Comparison of ENCODE assay signal across 6 cellular contexts in genomic region chr15:101945896-101946295, GRCh38.
DNase-seq lines count a peak whose midpoint lies in the region; ATAC-seq, FAIRE-seq and TF ChIP-seq lines count a peak whose summit lies in the region.
"Not testable (repeated sequence)": the region's sequence is repeated elsewhere in the genome, so short reads cannot be mapped to it uniquely, and the experiment has no call there.

No MANE protein-coding gene starts in this region.

- not testable (repeated sequence) for H3K27ac Mint-ChIP-seq in WTC11

- H3K36me3 Mint-ChIP-seq in WTC11, result not testable (repeated sequence)

- FAIRE-seq in G401.6 (lab: Jason Lieb, UNC) (peak; percentile 57), frontal cortex (lab: Jason Lieb, UNC) (peak; percentile 95), pancreas (lab: Jason Lieb, UNC) (peak; percentile 82)

- not testable (repeated sequence) for TF ChIP-seq CTCF in WTC11 (IDR thresholded peaks at IDR 0.05); pancreas (IDR thresholded peaks at IDR 0.05)

- H3K4me1 ChIP-seq in Karpas-422 (ENCODE audit: low read length); pancreas: not testable (repeated sequence)

- H3K9ac ChIP-seq in Karpas-422 (ENCODE audit: low read length), result not testable (repeated sequence)

- H3K4me1 Mint-ChIP-seq in WTC11, result not testable (repeated sequence)

- H3K9me3 Mint-ChIP-seq in WTC11, result not testable (repeated sequence)

- not testable (repeated sequence) for H3K4me3 Mint-ChIP-seq in WTC11

- intact Hi-C loops in pancreas (cut with DNase I), result not testable (repeated sequence)

- H3K9me2 ChIP-seq in Karpas-422 (replicated peaks; ENCODE audit: insufficient read depth, low read length), result not testable (repeated sequence)

- 55 to 62% methylated on average over 2 of the region's 2 CpGs for WGBS in pancreas, 2 donors

- not testable (repeated sequence) for H3K79me2 ChIP-seq in Karpas-422 (ENCODE audit: low read length)

- DNase-seq in Karpas-422 (peak; percentile 12), superior temporal gyrus (ENCODE audit: extremely low spot score) (peak; percentile 6)
- not testable (repeated sequence) for DNase-seq in WTC11 (ENCODE audit: low spot score); frontal cortex (ENCODE audit: low spot score in 2 of 2); pancreas

- POLR2A ChIA-PET in WTC11 (lab: Charles Lee), result not testable (repeated sequence)

- H3K36me3 ChIP-seq in Karpas-422 (ENCODE audit: insufficient read depth, low read length); pancreas: not testable (repeated sequence)

- CTCF ChIA-PET in WTC11 (lab: Charles Lee), result not testable (repeated sequence)

- not testable (repeated sequence) for H3K27ac ChIP-seq in Karpas-422 (ENCODE audit: low read length); pancreas

- not testable (repeated sequence) for H3K9me3 ChIP-seq in Karpas-422 (ENCODE audit: low read length); pancreas

- H3K27me3 ChIP-seq in Karpas-422 (ENCODE audit: low read length); pancreas: not testable (repeated sequence)

- not testable (repeated sequence) for H3K27me3 Mint-ChIP-seq in WTC11 (ENCODE audit: low read depth)

- not testable (repeated sequence) for H4K20me1 ChIP-seq in Karpas-422 (ENCODE audit: insufficient read depth, low read depth, low read length)

- ATAC-seq in WTC11, pancreas: not testable (repeated sequence)

- H3K4me3 ChIP-seq in Karpas-422 (ENCODE audit: low read length); pancreas: not testable (repeated sequence)

- H2AFZ ChIP-seq in Karpas-422 (ENCODE audit: low read length), result not testable (repeated sequence)

- not testable (repeated sequence) for H3K4me2 ChIP-seq in Karpas-422 (ENCODE audit: low read depth, low read length, poor library complexity, severe bottlenecking)

TF ChIP-seq in WTC11, 78 proteins besides CTCF, POLR2A, EP300 and RAD21:
- TF ChIP-seq HMGA2 (CRISPR knock-in tag; IDR thresholded peaks at IDR 0.05), result peak; percentile 51; the same call in 1 of the 2 replicates
